In genomic region chr6:87196275-87196842, GRCh38 we compare ENCODE assay signal across 16 cellular contexts. TPM values are rescaled to one million over a fixed set of nuclear protein-coding genes. Genes with fewer than 3 reads are reported as not detected.
DNase-seq lines count a peak whose midpoint lies in the region; ATAC-seq and TF ChIP-seq lines count a peak whose summit lies in the region.
"Had no signal": no experiment of that assay in that cellular context is flagged by ENCODE, and none has a peak within 500 bp of the region (broad histone marks: within the 10 kb centered on the region; RNA-seq: fewer than 3 reads in every experiment).

No MANE protein-coding gene starts in this region.

- no peak for ATAC-seq in left ventricle myocardium superior
- ATAC-seq in GM18858 (IDR thresholded peaks at IDR 0.05; ENCODE audit: unreplicated experiment) = no peak
- ATAC-seq: effector memory CD8-positive, alpha-beta T cell; left lung had no signal

- H3K36me3 ChIP-seq in cardiac muscle cell = no peaks in the 10 kb centered on the region
- H3K36me3 ChIP-seq: left lung had no signal

- H3K4me3 ChIP-seq in cardiac muscle cell (no peak overlapping the region), choroid plexus epithelial cell (ENCODE audit: low read depth, low read length) (no peak overlapping the region)
- H3K4me3 ChIP-seq: left lung had no signal

- TF ChIP-seq CTCF in cardiac muscle cell (IDR thresholded peaks at IDR 0.05; ENCODE audit: low read depth, low read length) = no peak
- no peak for TF ChIP-seq CTCF in choroid plexus epithelial cell (conservative IDR thresholded peaks at IDR 0.05; ENCODE audit: low read depth, low read length)

- no peaks in the 10 kb centered on the region for H3K27me3 ChIP-seq in cardiac muscle cell
- H3K27me3 ChIP-seq: left lung had no signal

- no peak for DNase-seq in cardiac muscle cell (ENCODE audit: low read depth in 1 of 2, low spot score in 1 of 2)
- DNase-seq in left ventricle myocardium superior = no peak
- DNase-seq in RKO (ENCODE audit: low spot score) = peak; percentile 5
- DNase-seq in choroid plexus epithelial cell (ENCODE audit: low read depth) = peak; percentile 8
- DNase-seq in OCI-M2 (lab: John Stamatoyannopoulos, UW; ENCODE audit: unreplicated experiment) = no peak
- no peak for DNase-seq in effector CD4-positive, alpha-beta T cell
- no peak for DNase-seq in HPDE6-E6E7 (ENCODE audit: extremely low spot score)
- DNase-seq: activated naive CD4-positive, alpha-beta T cell treated with Interleukin-2 at 50 U/mL for 16 hours; effector memory CD8-positive, alpha-beta T cell; GOT3; left lung; MM.1S; NCI-H1930; NCI-H524 had no signal

- peaks cover 5% of the 10 kb centered on the region for H3K4me1 ChIP-seq in cardiac muscle cell (ENCODE audit: low read depth)

- intact Hi-C loops in left ventricle myocardium superior (cut with micrococcal nuclease) = no loop called here

- no peaks in the 10 kb centered on the region for H3K9me3 ChIP-seq in cardiac muscle cell (ENCODE audit: low read depth)
- H3K9me3 ChIP-seq: left lung had no signal

- peak overlapping the region; percentile 58 for H3K27ac ChIP-seq in cardiac muscle cell
- H3K27ac ChIP-seq: left lung, parathyroid adenoma had no signal

RNA-seq across cellular contexts. Expression of gene ZNF292, which starts 41.0 kb away (rescaled TPM):
- 43.3 and 48.7 TPM in 2 replicates for total RNA-seq in cardiac muscle cell
- 50.4 and 60.1 TPM in 2 replicates for polyA plus RNA-seq in cardiac muscle cell
- 37.7 TPM for total RNA-seq in left ventricle myocardium superior

Comparison
In these comparisons a context has a peak if more than half of its experiments do, and no peak if none do; other contexts are left out.
1. DNase-seq: peak in RKO (single experiment) and choroid plexus epithelial cell (single experiment); none in cardiac muscle cell (0 of 2), left ventricle myocardium superior (single experiment), OCI-M2 (single experiment), effector CD4-positive, alpha-beta T cell (single experiment) and HPDE6-E6E7 (single experiment).